In genomic region chr6:132830236-132830799, GRCh38 we compare ENCODE assay signal across 8 cellular contexts. TPM values are rescaled to one million over a fixed set of nuclear protein-coding genes. Genes with fewer than 3 reads are reported as not detected.
A peak's percentile ranks its signal among the peaks of the same experiment; 100 is the strongest.
DNase-seq lines count a peak whose midpoint lies in the region; ATAC-seq and TF ChIP-seq lines count a peak whose summit lies in the region.

No MANE protein-coding gene starts in this region.

- H3K27me3 ChIP-seq in left ventricle myocardium inferior (ENCODE audit: low read depth): no peaks in the 10 kb centered on the region
- H3K27me3 ChIP-seq in aorta (ENCODE audit: control insufficient read depth in 1 of 2, insufficient read depth in 2 of 2, low read length in 1 of 2): no peaks in the 10 kb centered on the region

- intact Hi-C loops in left ventricle myocardium inferior (cut with micrococcal nuclease) (loop anchor here (5.0 kb wide), 1 partner anchor 722 kb away; no protein-coding TSS in a partner anchor), aorta (cut with DNase I) (no loop called here)

- WGBS in aorta, 2 donors: 39 to 46% methylated on average over 3 of the region's 3 CpGs

- peak; percentile 13 for DNase-seq in DMS 273 treated with DMSO at 0.1 percent for 48 hours (lab: John Stamatoyannopoulos, UW)
- DNase-seq in KBM-7: peak; percentile 37
- peak; percentile 69 for DNase-seq in SHP77 treated with DMSO at 0.1 percent for 48 hours (lab: John Stamatoyannopoulos, UW)
- DNase-seq in left ventricle myocardium inferior: no peak
- DNase-seq in aorta: no peak
- no peak for DNase-seq in NCI-H128 (lab: John Stamatoyannopoulos, UW; ENCODE audit: unreplicated experiment)

- H3K9me3 ChIP-seq in left ventricle myocardium inferior (replicated peaks) (no peaks in the 10 kb centered on the region), aorta (ENCODE audit: control insufficient read depth, low read length) (no peaks in the 10 kb centered on the region)

- H3K27ac ChIP-seq in left ventricle myocardium inferior (replicated peaks) (no peak overlapping the region), aorta (ENCODE audit: low read depth in 1 of 2, low read length in 2 of 2) (no peak overlapping the region)

- in situ Hi-C loops in KBM-7 (cut with MboI; ENCODE audit: low pct_unique_long_range_greater_than_20kb, low sequenced_read_pairs): no loop called here

- no peak for ATAC-seq in aorta (ENCODE audit: low FRiP score)
- ATAC-seq in GM21737 (IDR thresholded peaks at IDR 0.05; ENCODE audit: unreplicated experiment): no peak
- no peak for ATAC-seq in HG03108 (IDR thresholded peaks at IDR 0.05; ENCODE audit: unreplicated experiment)

- H3K4me1 ChIP-seq in left ventricle myocardium inferior: no peaks in the 10 kb centered on the region
- H3K4me1 ChIP-seq in aorta (ENCODE audit: control insufficient read depth in 1 of 2, insufficient read depth in 2 of 2, low read length in 2 of 2): no peaks in the 10 kb centered on the region

- H3K4me3 ChIP-seq in left ventricle myocardium inferior (no peak overlapping the region), aorta (ENCODE audit: low read length in 2 of 2) (no peak overlapping the region)

- TF ChIP-seq CTCF in left ventricle myocardium inferior (IDR thresholded peaks at IDR 0.05; ENCODE audit: borderline replicate concordance): peak; percentile 58

- H3K36me3 ChIP-seq in left ventricle myocardium inferior: no peaks in the 10 kb centered on the region
- no peaks in the 10 kb centered on the region for H3K36me3 ChIP-seq in aorta (ENCODE audit: control insufficient read depth in 1 of 2, insufficient read depth in 2 of 2, low read length in 1 of 2)

RNA-seq across cellular contexts. Expression of gene RPS12, which starts 15.9 kb away (rescaled TPM):
- 498 TPM for total RNA-seq in left ventricle myocardium inferior
- total RNA-seq in aorta: 100 to 1,000 TPM; 689 to 706 TPM
- 1,000 to 10,000 TPM; 2,519 to 5,399 TPM for polyA plus RNA-seq in aorta

RNA-seq across cellular contexts. Expression of gene SLC18B1, which starts 31.9 kb away (rescaled TPM):
- total RNA-seq in left ventricle myocardium inferior (2.7 TPM), aorta (1 to 10 TPM; 4.5 to 9.2 TPM)
- polyA plus RNA-seq in aorta: 1 to 10 TPM; 4.0 to 6.9 TPM

Comparison
In these comparisons a context has a peak if more than half of its experiments do, and no peak if none do; other contexts are left out.
1. DNase-seq: peak in DMS 273 treated with DMSO at 0.1 percent for 48 hours (single experiment), KBM-7 (single experiment) and SHP77 treated with DMSO at 0.1 percent for 48 hours (single experiment); none in left ventricle myocardium inferior (single experiment), aorta (0 of 2) and NCI-H128 (single experiment).